In the genomic region with DNA sequence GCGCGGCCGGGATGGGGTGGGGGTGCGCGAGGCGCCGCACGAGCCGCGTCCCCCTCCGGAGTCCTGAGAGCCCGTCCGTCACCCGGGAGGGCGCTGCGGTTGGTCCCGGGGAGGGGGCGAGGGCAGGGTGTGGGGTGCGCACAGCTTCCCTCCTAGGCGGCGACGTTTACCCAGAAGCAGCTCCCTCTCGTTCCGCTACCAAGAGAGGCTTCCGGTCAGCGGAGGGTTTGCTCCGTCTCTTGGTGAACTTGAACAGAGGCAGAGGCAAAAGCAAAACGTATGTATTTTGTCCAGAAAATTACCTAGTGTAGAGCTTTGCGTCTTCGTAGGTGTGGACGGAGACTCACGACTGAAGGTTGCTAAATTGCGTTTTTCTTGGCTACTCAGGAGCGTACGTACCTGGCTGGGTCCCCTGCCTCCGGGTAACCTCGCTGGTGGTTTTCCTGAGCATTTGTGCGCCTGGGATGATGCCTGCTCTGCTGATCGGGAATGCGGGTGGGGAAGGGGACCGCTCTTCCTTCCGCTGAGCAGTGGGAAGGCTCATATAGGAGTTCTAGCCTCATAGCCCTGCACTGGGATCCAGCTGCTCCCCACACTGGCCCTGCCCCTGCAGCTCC, we compare ENCODE assay signal across 8 cellular contexts. TPM values are rescaled to one million over a fixed set of nuclear protein-coding genes. Genes with fewer than 3 reads are reported as not detected.
A peak's percentile ranks its signal among the peaks of the same experiment; 100 is the strongest.
DNase-seq lines count a peak whose midpoint lies in the region; ATAC-seq and TF ChIP-seq lines count a peak whose summit lies in the region.

No MANE protein-coding gene starts in this region.

- H3K9me3 Mint-ChIP-seq in immature natural killer cell = no peaks in the 10 kb centered on the region

- no peak overlapping the region for H3K27ac Mint-ChIP-seq in immature natural killer cell

- H3K4me1 Mint-ChIP-seq in immature natural killer cell = peaks cover 17 to 21% of the 10 kb centered on the region in 2 donors

- WGBS in HUES64 = 2% methylated on average over 42 of the region's 42 CpGs

- H3K27me3 ChIP-seq in HUES64 (ENCODE audit: insufficient read depth, low read length) = peaks cover 40% of the 10 kb centered on the region
- H3K27me3 ChIP-seq in skeletal muscle tissue (ENCODE audit: control insufficient read depth in 3 of 3, insufficient read depth in 3 of 3, low read length in 3 of 3) = peaks cover 10 to 17% (median 14%) of the 10 kb centered on the region in 3 donors
- peaks cover 22% of the 10 kb centered on the region for H3K27me3 ChIP-seq in BE2C

- peaks cover 18 to 19% (median 19%) of the 10 kb centered on the region in 3 donors for H3K27me3 Mint-ChIP-seq in immature natural killer cell (ENCODE audit: low read depth in 3 of 3)

- H3K27ac ChIP-seq in HUES64 (ENCODE audit: low read depth, low read length) (no peak overlapping the region), skeletal muscle tissue (ENCODE audit: low read depth, low read length) (no peak overlapping the region)

- H3K9ac ChIP-seq in HUES64 (ENCODE audit: low read depth, low read length) (peak overlapping the region; percentile 50; the same call in 1 of the 2 replicates), skeletal muscle tissue (ENCODE audit: low read depth in 1 of 3, low read length in 3 of 3) (peak overlapping the region; percentile 53 to 78 (median 65))

- peak overlapping the region; percentile 58 to 81 (median 67) for H3K4me3 Mint-ChIP-seq in immature natural killer cell

- no peak for ATAC-seq in GM19452 (IDR thresholded peaks at IDR 0.05; ENCODE audit: unreplicated experiment)
- ATAC-seq in HG02870 (IDR thresholded peaks at IDR 0.05; ENCODE audit: unreplicated experiment) = no peak
- ATAC-seq in GM18517 (IDR thresholded peaks at IDR 0.05; ENCODE audit: unreplicated experiment) = no peak

- H3K4me1 ChIP-seq in HUES64 (ENCODE audit: insufficient read depth, low read length) = no peaks in the 10 kb centered on the region
- peaks cover 37 to 51% (median 49%) of the 10 kb centered on the region in 3 donors for H3K4me1 ChIP-seq in skeletal muscle tissue (ENCODE audit: control insufficient read depth in 3 of 3, insufficient read depth in 3 of 3, low read length in 3 of 3)
- no peaks in the 10 kb centered on the region for H3K4me1 ChIP-seq in BE2C

- DNase-seq in anterior cingulate cortex (lab: John Stamatoyannopoulos, UW) (peak in 39 of 58 donors; percentile 14 to 61 (median 39)), immature natural killer cell (peak in 2 of 3 donors; percentile 5 to 6), BE2C (no peak)

- H3K4me3 ChIP-seq in HUES64 (ENCODE audit: low read length) (peak overlapping the region; percentile 79), skeletal muscle tissue (ENCODE audit: low read length in 3 of 3) (peak overlapping the region; percentile 67 to 82 (median 75)), BE2C (ENCODE audit: low read depth, low read length) (no peak overlapping the region)

- H3K9me3 ChIP-seq in HUES64 (ENCODE audit: insufficient read depth, low read depth, low read length) (no peaks in the 10 kb centered on the region), skeletal muscle tissue (ENCODE audit: control insufficient read depth in 3 of 3, low read length in 3 of 3) (no peaks in the 10 kb centered on the region), BE2C (no peaks in the 10 kb centered on the region)

- no peak for TF ChIP-seq CTCF in BE2C (IDR thresholded peaks at IDR 0.05; ENCODE audit: low read depth, low read length)

- no peaks in the 10 kb centered on the region for H3K36me3 Mint-ChIP-seq in immature natural killer cell

- 0 out of 2 replicates have a peak, but pooled peaks cover 3% of the 10 kb centered on the region for H3K36me3 ChIP-seq in HUES64 (ENCODE audit: insufficient read depth, low read length)
- peaks cover 0 to 2% (median 0%) of the 10 kb centered on the region in 3 donors for H3K36me3 ChIP-seq in skeletal muscle tissue (ENCODE audit: control insufficient read depth in 3 of 3, insufficient read depth in 3 of 3, low read length in 3 of 3)
- H3K36me3 ChIP-seq in BE2C = no peaks in the 10 kb centered on the region

RNA-seq across cellular contexts. Expression of a gene that starts 0.8 kb away (rescaled TPM):
- 27.0 TPM for polyA plus RNA-seq in HUES64 (2013, experiment 1 of 2)
- polyA plus RNA-seq in HUES64 (2013, experiment 2 of 2) = 33.5 TPM
- under 1 TPM in 1 of 3 donors, not detected in 2; 0.11 TPM for polyA plus RNA-seq in immature natural killer cell
- total RNA-seq in skeletal muscle tissue = 33.4 TPM
- polyA plus RNA-seq in BE2C (2012; ENCODE audit: insufficient read depth, insufficient read length, low read depth) = not detected
